In genomic region chr12:31832740-31833540, GRCh38 we compare ENCODE assay signal across 9 cellular contexts.
A peak's percentile ranks its signal among the peaks of the same experiment; 100 is the strongest.
DNase-seq lines count a peak whose midpoint lies in the region; ATAC-seq, FAIRE-seq and TF ChIP-seq lines count a peak whose summit lies in the region.
"Had no signal": no experiment of that assay in that cellular context is flagged by ENCODE, and none has a peak within 500 bp of the region (broad histone marks: within the 10 kb centered on the region; RNA-seq: fewer than 3 reads in every experiment).

No MANE protein-coding gene starts in this region.

- intact Hi-C loops in CD14-positive monocyte (cut with micrococcal nuclease) = loop anchor here (5.0 to 10.0 kb wide), 4 partner anchors 86 to 151 kb away; partner anchors contain the start of gene AMN1 (in 1 of the 2)
- intact Hi-C loops in left ventricle myocardium inferior (cut with micrococcal nuclease) = no loop called here
- intact Hi-C loops in kidney (cut with DNase I) = no loop called here

- H3K36me3 Mint-ChIP-seq in CD14-positive monocyte = peaks cover 6 to 7% of the 10 kb centered on the region in 2 donors

- H3K27me3 ChIP-seq in left ventricle myocardium inferior (ENCODE audit: low read depth) = no peaks in the 10 kb centered on the region
- H3K27me3 ChIP-seq in gastroesophageal sphincter = no peaks in the 10 kb centered on the region

- no peak for TF ChIP-seq CTCF in CD14-positive monocyte (IDR thresholded peaks at IDR 0.05)
- no peak for TF ChIP-seq CTCF in left ventricle myocardium inferior (IDR thresholded peaks at IDR 0.05; ENCODE audit: borderline replicate concordance)
- no peak for TF ChIP-seq CTCF in gastroesophageal sphincter (IDR thresholded peaks at IDR 0.05)
- no peak for TF ChIP-seq CTCF in kidney (IDR thresholded peaks at IDR 0.05; ENCODE audit: borderline replicate concordance, extremely low read depth, insufficient read depth)

- H3K36me3 ChIP-seq in left ventricle myocardium inferior = no peaks in the 10 kb centered on the region
- no peaks in the 10 kb centered on the region for H3K36me3 ChIP-seq in gastroesophageal sphincter
- H3K36me3 ChIP-seq in kidney (ENCODE audit: control insufficient read depth in 1 of 2, insufficient read depth in 2 of 2, low read length in 2 of 2) = no peaks in the 10 kb centered on the region

- peak overlapping the region; percentile 45 to 60 for H3K4me3 Mint-ChIP-seq in CD14-positive monocyte

- no peak overlapping the region for H3K9ac ChIP-seq in kidney (ENCODE audit: low read length in 2 of 2)

- H3K4me1 Mint-ChIP-seq in CD14-positive monocyte = peaks cover 29% of the 10 kb centered on the region

- DNase-seq in CD14-positive monocyte (ENCODE audit: low spot score) (peak; percentile 77), T follicular helper cell (ENCODE audit: low read depth) (peak; percentile 9), left ventricle myocardium inferior (no peak), NCI-H345 treated with DMSO at 0.1 percent for 48 hours (lab: John Stamatoyannopoulos, UW; ENCODE audit: unreplicated experiment) (no peak), kidney (no peak), DMS 273 (lab: John Stamatoyannopoulos, UW; ENCODE audit: unreplicated experiment) (no peak)

- no peak for FAIRE-seq in kidney (lab: Jason Lieb, UNC)
- FAIRE-seq: astrocyte had no signal

- no peak overlapping the region for H3K4me3 ChIP-seq in left ventricle myocardium inferior
- no peak overlapping the region for H3K4me3 ChIP-seq in gastroesophageal sphincter
- no peak overlapping the region for H3K4me3 ChIP-seq in kidney (ENCODE audit: low read length in 2 of 2)

- H3K27me3 Mint-ChIP-seq in CD14-positive monocyte (ENCODE audit: low read depth in 3 of 3) = peaks cover 0 to 2% (median 0%) of the 10 kb centered on the region in 3 donors

- 84 to 89% methylated on average over 3 to 5 of the region's 7 CpGs for WGBS in gastroesophageal sphincter (ENCODE audit: low coverage in 1 of 2), 2 donors

- H3K9me3 Mint-ChIP-seq in CD14-positive monocyte = peaks cover 30 to 78% (median 46%) of the 10 kb centered on the region in 7 donors

- H3K9me3 ChIP-seq in left ventricle myocardium inferior (replicated peaks) (peaks cover 41% of the 10 kb centered on the region), gastroesophageal sphincter (peaks cover 0 to 13% (median 0%) of the 10 kb centered on the region in 3 donors), kidney (ENCODE audit: control insufficient read depth in 1 of 2, low read length in 2 of 2) (peaks cover 0 to 6% of the 10 kb centered on the region in 2 donors)

- no peak for TF ChIP-seq EP300 in gastroesophageal sphincter (IDR thresholded peaks at IDR 0.05)

- peak overlapping the region; percentile 94 to 99 (median 97) for H3K27ac Mint-ChIP-seq in CD14-positive monocyte

- no peak for TF ChIP-seq POLR2A in gastroesophageal sphincter (IDR thresholded peaks at IDR 0.05)

- peak overlapping the region; percentile 27 for H3K27ac ChIP-seq in left ventricle myocardium inferior (replicated peaks)
- H3K27ac ChIP-seq in gastroesophageal sphincter = peak overlapping the region in 1 of 4 donors; percentile 10
- H3K27ac ChIP-seq in kidney (ENCODE audit: low read depth in 2 of 2, low read length in 2 of 2) = peak overlapping the region in 1 of 2 donors; percentile 7

- ATAC-seq in GM21723 (IDR thresholded peaks at IDR 0.05; ENCODE audit: unreplicated experiment) = peak; percentile 78
- no peak for ATAC-seq in gastroesophageal sphincter

- H3K4me1 ChIP-seq in left ventricle myocardium inferior (no peaks in the 10 kb centered on the region), gastroesophageal sphincter (no peaks in the 10 kb centered on the region), kidney (ENCODE audit: control insufficient read depth in 1 of 2, insufficient read depth in 1 of 2, low read depth in 1 of 2, low read length in 2 of 2) (no peaks in the 10 kb centered on the region)

Comparison
In these comparisons a context has a peak if more than half of its experiments do, and no peak if none do; other contexts are left out.
1. DNase-seq: peak in CD14-positive monocyte (single experiment) and T follicular helper cell (single experiment); none in left ventricle myocardium inferior (single experiment), NCI-H345 treated with DMSO at 0.1 percent for 48 hours (single experiment), kidney (single experiment) and DMS 273 (single experiment).
2. intact Hi-C loops: an anchor here in CD14-positive monocyte (5.0 to 10.0 kb wide); none called in left ventricle myocardium inferior and kidney.